In genomic region chr20:44495802-44496481, GRCh38 we compare ENCODE assay signal across 8 cellular contexts. TPM values are rescaled to one million over a fixed set of nuclear protein-coding genes. Genes with fewer than 3 reads are reported as not detected.
A peak's percentile ranks its signal among the peaks of the same experiment; 100 is the strongest.
DNase-seq lines count a peak whose midpoint lies in the region; ATAC-seq, FAIRE-seq and TF ChIP-seq lines count a peak whose summit lies in the region.

No MANE protein-coding gene starts in this region.

- ATAC-seq in GM12878: peak; percentile 60
- ATAC-seq in naive B cell (ENCODE audit: low read depth in 2 of 2): no peak
- no peak for ATAC-seq in GM21786 (IDR thresholded peaks at IDR 0.05; ENCODE audit: unreplicated experiment)

- no peaks in the 10 kb centered on the region for H3K27me3 Mint-ChIP-seq in naive B cell

- H3K27ac Mint-ChIP-seq in naive B cell: peak overlapping the region in 4 of 6 donors; percentile 30 to 79 (median 56)

- no peak overlapping the region for H2AFZ ChIP-seq in GM12878 (ENCODE audit: control insufficient read depth, low read depth, low read length)

- H3K79me2 ChIP-seq in GM12878 (ENCODE audit: control insufficient read depth, insufficient read depth, low read length): no peaks in the 10 kb centered on the region

- H3K9me3 Mint-ChIP-seq in naive B cell: peaks cover 0 to 4% (median 0%) of the 10 kb centered on the region in 7 donors

- no peak overlapping the region for H3K4me3 ChIP-seq in GM12878

- in situ Hi-C loops in GM12878 (cut with MboI): no loop called here
- in situ Hi-C loops in G401 (cut with HindIII; ENCODE audit: low sequenced_read_pairs): no loop called here

- intact Hi-C loops in GM12878 (cut with micrococcal nuclease; ENCODE audit: unreplicated experiment): no loop called here

- no peaks in the 10 kb centered on the region for H3K9me3 ChIP-seq in GM12878 (replicated peaks; ENCODE audit: control insufficient read depth, insufficient read depth, low read length)

- peaks cover 8 to 30% of the 10 kb centered on the region in 2 experiments for H3K36me3 ChIP-seq in GM12878 (ENCODE audit: control insufficient read depth in 2 of 2, insufficient read depth in 2 of 2, low read length in 1 of 2)

- peak; percentile 57 for DNase-seq in Ammon's horn (ENCODE audit: low spot score)
- peak; percentile 42 for DNase-seq in HK-2 (ENCODE audit: unreplicated experiment)
- no peak for DNase-seq in GM12878 (ENCODE audit: low read depth, low spot score)
- no peak for DNase-seq in naive B cell
- DNase-seq in cortex of kidney (lab: John Stamatoyannopoulos, UW): no peak
- DNase-seq in G401 (ENCODE audit: low spot score): no peak
- DNase-seq in HuH-7 (ENCODE audit: low spot score): no peak

- BruUV-seq in GM12878 (replicated peaks; lab: Mats Ljungman, UMichigan): no TSS peak

- H3K27me3 ChIP-seq in GM12878 (replicated peaks in 1 of 2; ENCODE audit: control insufficient read depth in 2 of 2, insufficient read depth in 2 of 2, low read length in 1 of 2): no peaks in the 10 kb centered on the region

- no peak for TF ChIP-seq EP300 in GM12878 (IDR thresholded peaks at IDR 0.05; ENCODE audit: borderline replicate concordance in 1 of 2, control insufficient read depth in 1 of 2, low read depth in 2 of 2, low read length in 2 of 2)

- TF ChIP-seq RAD21 in GM12878 (IDR thresholded peaks at IDR 0.05; ENCODE audit: insufficient read depth, low read depth, low read length): no peak

- CTCF ChIA-PET in GM12878 (lab: Yijun Ruan, JAX): no interaction called here

- FAIRE-seq in GM12878 (lab: Jason Lieb, UNC): no peak

- RAD21 ChIA-PET in GM12878 (lab: Charles Lee; ENCODE audit: unreplicated experiment): no interaction called here

- peak overlapping the region; percentile 48 for H3K27ac ChIP-seq in GM12878 (ENCODE audit: control insufficient read depth, insufficient read depth)

- POLR2A ChIA-PET in GM12878 (lab: Charles Lee): no interaction called here

- H4K20me1 ChIP-seq in GM12878 (ENCODE audit: control insufficient read depth, insufficient read depth): no peaks in the 10 kb centered on the region

- H3K4me1 ChIP-seq in GM12878 (ENCODE audit: control insufficient read depth, insufficient read depth, low read length): peaks cover 19% of the 10 kb centered on the region

- H3K36me3 Mint-ChIP-seq in naive B cell: peaks cover 33 to 40% of the 10 kb centered on the region in 2 donors

- TF ChIP-seq CTCF in GM12878 (IDR thresholded peaks at IDR 0.05 in 2 of 3, conservative IDR thresholded peaks at IDR 0.05 in 1 of 3; ENCODE audit: control insufficient read depth in 2 of 3, extremely low read depth in 1 of 3, insufficient read depth in 1 of 3, low read depth in 3 of 3, low read length in 3 of 3): no peak

- SMC1A ChIA-PET in GM12878 (lab: Charles Lee; ENCODE audit: uncharacterized antibody, unreplicated experiment): no interaction called here

- H3K4me2 ChIP-seq in GM12878 (ENCODE audit: control insufficient read depth, insufficient read depth): no peak overlapping the region

- H3K4me1 Mint-ChIP-seq in naive B cell: peaks cover 22 to 34% (median 28%) of the 10 kb centered on the region in 3 donors

- no peak for TF ChIP-seq POLR2A in GM12878 (IDR thresholded peaks at IDR 0.05; ENCODE audit: low read depth, low read length)

- peak overlapping the region in 1 of 8 donors; percentile 21 for H3K4me3 Mint-ChIP-seq in naive B cell

- WGBS in GM12878 (ENCODE audit: insufficient coverage, insufficient replicate concordance, low lambda C conversion rate, missing lambda C conversion rate): 8% methylated on average over 3 of the region's 3 CpGs

- no peak overlapping the region for H3K9ac ChIP-seq in GM12878 (ENCODE audit: control insufficient read depth, insufficient read depth, low read length)

TF ChIP-seq in GM12878, 131 proteins besides CTCF, POLR2A, EP300 and RAD21:
- TF ChIP-seq FOXM1 (IDR thresholded peaks at IDR 0.05; ENCODE audit: low read depth, low read length) (0 out of 2 replicates have a peak, but pooled peaks have one; percentile 28), SIX5 (IDR thresholded peaks at IDR 0.05; ENCODE audit: low read depth, low read length, severe bottlenecking) (no peak), CHD4 (IDR thresholded peaks at IDR 0.05) (no peak), MTA3 (IDR thresholded peaks at IDR 0.05; ENCODE audit: borderline replicate concordance, low read length) (0 out of 2 replicates have a peak, but pooled peaks have one; percentile 26), RUNX3 (IDR thresholded peaks at IDR 0.05; ENCODE audit: low read length) (peak; percentile 22; the same call in 1 of the 2 replicates), JUNB (IDR thresholded peaks at IDR 0.05) (peak; percentile 38; the same call in 1 of the 2 replicates), IKZF2 (IDR thresholded peaks at IDR 0.05) (no peak)

RNA-seq across cellular contexts. Expression of gene TTPAL, which starts 20.3 kb away (rescaled TPM):
- 6.5 TPM in 2 replicates for total RNA-seq in GM12878 (2013; cell fraction: nucleolus; rRNA removed)
- 9.2 and 9.4 TPM in 2 replicates for total RNA-seq in GM12878 (2014; rRNA removed)
- total RNA-seq in GM12878 (2014; rRNA removed; fragmentation: Illumina TruSeq; extraction: Trizol): 9.2 and 9.3 TPM in 2 replicates
- 17.1 and 17.8 TPM in 2 replicates for total RNA-seq in GM12878 (2021)
- 6.7 TPM for polyA plus RNA-seq in GM12878 (2011; ENCODE audit: low read depth)
- polyA plus RNA-seq in GM12878 (2011; rRNA removed): 3.9 and 5.2 TPM in 2 replicates
- polyA plus RNA-seq in GM12878 (2011; cell fraction: cytosol; rRNA removed): 4.3 and 4.8 TPM in 2 replicates
- polyA plus RNA-seq in GM12878 (2011; cell fraction: nucleus; rRNA removed): 4.6 and 7.0 TPM in 2 replicates
- 6.3 and 7.4 TPM in 2 replicates for polyA plus RNA-seq in GM12878 (2012)
- 14.4 and 15.4 TPM in 2 replicates for polyA plus RNA-seq in GM12878 (2014; fragmentation: Illumina TruSeq; extraction: Trizol)
- 1 to 10 TPM; 4.0 to 4.3 TPM for polyA plus RNA-seq in GM12878 (2014; fragmentation: Nextera tagmentation; extraction: Ambion mirVana)
- 8.5 and 8.7 TPM in 2 replicates for polyA plus RNA-seq in GM12878 (2014; rRNA removed)
- polyA plus RNA-seq in GM12878 (2016; fragmentation: Nextera tagmentation; extraction: Ambion mirVana): 10 to 100 TPM; 19.7 to 24.0 TPM
- polyA minus RNA-seq in GM12878 (2011; rRNA and poly(A)+ RNA removed): 6.1 and 8.4 TPM in 2 replicates
- 0.94 and 3.3 TPM in 2 replicates for polyA minus RNA-seq in GM12878 (2011; cell fraction: cytosol; rRNA and poly(A)+ RNA removed)
- 3.4 and 4.7 TPM in 2 replicates for polyA minus RNA-seq in GM12878 (2011; cell fraction: nucleus; rRNA and poly(A)+ RNA removed)
- polyA plus RNA-seq in naive B cell (ENCODE audit: low read depth in 6 of 6): 10 to 100 TPM in 5 of 6 donors, 1 to 10 TPM in 1; 4.2 to 16.3 (median 13.0) TPM
- 4.5 and 6.1 TPM in 2 replicates for total RNA-seq in G401 (2014; rRNA removed; shearing (Covaris generic))

RNA-seq across cellular contexts. Expression of gene SERINC3, which starts 25.9 kb away (rescaled TPM):
- total RNA-seq in GM12878 (2013; cell fraction: nucleolus; rRNA removed): 55.2 and 56.0 TPM in 2 replicates
- total RNA-seq in GM12878 (2014; rRNA removed): 24.5 and 31.5 TPM in 2 replicates
- 33.3 and 33.8 TPM in 2 replicates for total RNA-seq in GM12878 (2014; rRNA removed; fragmentation: Illumina TruSeq; extraction: Trizol)
- total RNA-seq in GM12878 (2021): 35.0 and 35.3 TPM in 2 replicates
- polyA plus RNA-seq in GM12878 (2011; ENCODE audit: low read depth): 31.5 TPM
- polyA plus RNA-seq in GM12878 (2011; rRNA removed): 88.7 and 96.8 TPM in 2 replicates
- polyA plus RNA-seq in GM12878 (2011; cell fraction: cytosol; rRNA removed): 108 and 110 TPM in 2 replicates
- polyA plus RNA-seq in GM12878 (2011; cell fraction: nucleus; rRNA removed): 39.5 and 50.6 TPM in 2 replicates
- 34.3 and 41.9 TPM in 2 replicates for polyA plus RNA-seq in GM12878 (2012)
- 39.8 and 41.9 TPM in 2 replicates for polyA plus RNA-seq in GM12878 (2014; fragmentation: Illumina TruSeq; extraction: Trizol)
- polyA plus RNA-seq in GM12878 (2014; fragmentation: Nextera tagmentation; extraction: Ambion mirVana): 10 to 100 TPM; 37.8 to 55.6 TPM
- polyA plus RNA-seq in GM12878 (2014; rRNA removed): 31.8 and 34.0 TPM in 2 replicates
- polyA plus RNA-seq in GM12878 (2016; fragmentation: Nextera tagmentation; extraction: Ambion mirVana): 10 to 100 TPM; 59.0 to 59.8 TPM
- 242 and 250 TPM in 2 replicates for polyA minus RNA-seq in GM12878 (2011; rRNA and poly(A)+ RNA removed)
- polyA minus RNA-seq in GM12878 (2011; cell fraction: cytosol; rRNA and poly(A)+ RNA removed): 44.1 and 47.9 TPM in 2 replicates
- 23.2 and 23.7 TPM in 2 replicates for polyA minus RNA-seq in GM12878 (2011; cell fraction: nucleus; rRNA and poly(A)+ RNA removed)
- 100 to 1,000 TPM; 120 to 145 (median 133) TPM for polyA plus RNA-seq in naive B cell (ENCODE audit: low read depth in 6 of 6)
- 23.9 and 28.0 TPM in 2 replicates for total RNA-seq in G401 (2014; rRNA removed; shearing (Covaris generic))

Comparison
In these comparisons a context has a peak if more than half of its experiments do, and no peak if none do; other contexts are left out.
1. DNase-seq: peak in Ammon's horn (single experiment) and HK-2 (single experiment); none in GM12878 (single experiment), naive B cell (single experiment), cortex of kidney (single experiment), G401 (single experiment) and HuH-7 (single experiment).